1 cellular context compared by ENCODE assay signal in the genomic region with DNA sequence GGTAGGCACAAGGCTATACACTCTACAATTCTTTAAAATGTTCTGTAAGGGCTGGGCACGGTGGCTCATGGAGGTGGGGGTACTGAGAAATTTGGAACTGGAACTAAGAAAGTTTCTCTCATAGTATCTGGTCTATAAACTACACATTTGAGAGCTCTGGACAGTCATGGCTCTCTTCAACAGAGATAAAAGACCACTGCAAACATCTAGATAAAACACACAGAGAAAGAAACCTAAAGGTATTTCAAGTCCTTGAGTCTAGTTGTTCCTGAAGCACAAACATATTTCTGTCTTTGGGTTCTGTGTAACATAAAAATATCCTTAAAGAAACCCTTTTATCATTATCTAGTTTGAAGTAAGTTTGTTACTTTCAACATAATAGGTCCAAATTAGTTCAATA.
A peak's percentile ranks its signal among the peaks of the same experiment; 100 is the strongest.
TF ChIP-seq lines count a peak whose summit lies in the region.

No MANE protein-coding gene starts in this region.

TF ChIP-seq in K562, 482 proteins besides CTCF, POLR2A, EP300 and RAD21 (continued from another document and continues in another):
- TF ChIP-seq ZNF609 (CRISPR knock-in tag; IDR thresholded peaks at IDR 0.05; ENCODE audit: borderline replicate concordance) (no peak), NEUROD1 (IDR thresholded peaks at IDR 0.05; ENCODE audit: borderline replicate concordance, low read depth, low read length, partially characterized antibody) (no peak), TEAD2 (tag; IDR thresholded peaks at IDR 0.05) (no peak), SRSF3 (IDR thresholded peaks at IDR 0.05; ENCODE audit: insufficient read depth, low read length) (no peak), ZNF766 (CRISPR knock-in tag; conservative IDR thresholded peaks at IDR 0.05) (peak; percentile 76; the same call in 1 of the 2 replicates), XRCC5 (IDR thresholded peaks at IDR 0.05; ENCODE audit: low read depth, low read length) (no peak), FOSL1 (tag; conservative IDR thresholded peaks at IDR 0.05) (peak; percentile 38; the same call in 1 of the 2 replicates), ZNF23 (CRISPR knock-in tag; IDR thresholded peaks at IDR 0.05) (no peak), POLR3G (IDR thresholded peaks at IDR 0.05; ENCODE audit: extremely low read depth, insufficient read length, insufficient replicate concordance) (no peak), ZNF584 (CRISPR knock-in tag; IDR thresholded peaks at IDR 0.05; ENCODE audit: low read depth) (no peak), POU5F1 (IDR thresholded peaks at IDR 0.05; ENCODE audit: borderline replicate concordance, low read depth, low read length, partially characterized antibody) (no peak), SMARCE1 (IDR thresholded peaks at IDR 0.05) (peak; percentile 70), TCF3 (CRISPR knock-in tag; IDR thresholded peaks at IDR 0.05) (peak; percentile 74), ZNF395 (CRISPR knock-in tag; IDR thresholded peaks at IDR 0.05) (peak; percentile 40; the same call in 1 of the 2 replicates), SAFB2 (IDR thresholded peaks at IDR 0.05; ENCODE audit: borderline replicate concordance, low read depth, low read length, severe bottlenecking) (no peak), TAF1 (IDR thresholded peaks at IDR 0.05; ENCODE audit: control insufficient read depth, extremely low read depth, insufficient read depth, low read length, severe bottlenecking) (no peak), C11orf30 (IDR thresholded peaks at IDR 0.05; ENCODE audit: low read depth) (no peak), SMARCB1 (IDR thresholded peaks at IDR 0.05; ENCODE audit: insufficient read length, low read depth) (no peak), ZNF197 (CRISPR knock-in tag; IDR thresholded peaks at IDR 0.05; ENCODE audit: low read depth) (peak; percentile 57; the same call in 1 of the 2 replicates), NONO (IDR thresholded peaks at IDR 0.05; ENCODE audit: low read depth in 2 of 2, low read length in 1 of 2) (no peak), MLX (CRISPR knock-in tag; conservative IDR thresholded peaks at IDR 0.05) (no peak), CBX8 (IDR thresholded peaks at IDR 0.05; ENCODE audit: borderline replicate concordance, extremely low read depth, low read depth, low read length, poor library complexity, severe bottlenecking) (no peak), SMAD4 (CRISPR knock-in tag; conservative IDR thresholded peaks at IDR 0.05) (peak; percentile 11; the same call in 1 of the 2 replicates), TEAD4 (IDR thresholded peaks at IDR 0.05; ENCODE audit: low read length) (peak; percentile 77), TEAD4 (CRISPR knock-in tag; IDR thresholded peaks at IDR 0.05; ENCODE audit: borderline replicate concordance) (no peak), THRB (CRISPR knock-in tag; conservative IDR thresholded peaks at IDR 0.05) (no peak), ZNF707 (CRISPR knock-in tag; conservative IDR thresholded peaks at IDR 0.05) (no peak), KDM2B (CRISPR knock-in tag; IDR thresholded peaks at IDR 0.05) (no peak), ELF1 (tag; IDR thresholded peaks at IDR 0.05) (no peak), CBFA2T2 (conservative IDR thresholded peaks at IDR 0.05) (peak; percentile 72), ZNF696 (CRISPR knock-in tag; conservative IDR thresholded peaks at IDR 0.05) (no peak), NFIX (CRISPR knock-in tag; IDR thresholded peaks at IDR 0.05; ENCODE audit: low read depth) (no peak), PPARD (CRISPR knock-in tag; IDR thresholded peaks at IDR 0.05) (no peak), ZNF165 (CRISPR knock-in tag; IDR thresholded peaks at IDR 0.05; ENCODE audit: borderline replicate concordance) (no peak), ZFP30 (CRISPR knock-in tag; IDR thresholded peaks at IDR 0.05; ENCODE audit: borderline replicate concordance) (no peak), MYNN (IDR thresholded peaks at IDR 0.05) (0 out of 2 replicates have a peak, but pooled peaks have one; percentile 24), MYNN (CRISPR knock-in tag; IDR thresholded peaks at IDR 0.05) (no peak), ZBTB43 (CRISPR knock-in tag; IDR thresholded peaks at IDR 0.05) (no peak), YBX1 (IDR thresholded peaks at IDR 0.05) (no peak), TFE3 (CRISPR knock-in tag; IDR thresholded peaks at IDR 0.05) (no peak), MAFF (IDR thresholded peaks at IDR 0.05; ENCODE audit: low read length) (no peak), YY1 (IDR thresholded peaks at IDR 0.05; ENCODE audit: borderline replicate concordance in 1 of 3, control insufficient read depth in 1 of 3, extremely low read depth in 1 of 3, insufficient read depth in 3 of 3, insufficient read length in 1 of 3, insufficient replicate concordance in 2 of 3, low read depth in 1 of 3, low read length in 2 of 3) (no peak), ZNF780A (CRISPR knock-in tag; IDR thresholded peaks at IDR 0.05) (no peak), ZBTB26 (CRISPR knock-in tag; IDR thresholded peaks at IDR 0.05) (no peak), ZNF274 (IDR thresholded peaks at IDR 0.05; ENCODE audit: borderline replicate concordance, low read depth, low read length) (no peak), ZNF224 (CRISPR knock-in tag; IDR thresholded peaks at IDR 0.05) (no peak), ZSCAN32 (CRISPR knock-in tag; IDR thresholded peaks at IDR 0.05) (no peak), JUNB (CRISPR knock-in tag; conservative IDR thresholded peaks at IDR 0.05) (no peak), TAF9B (IDR thresholded peaks at IDR 0.05; ENCODE audit: partially characterized antibody) (no peak), ZNF12 (CRISPR knock-in tag; IDR thresholded peaks at IDR 0.05) (no peak), MED1 (CRISPR knock-in tag; IDR thresholded peaks at IDR 0.05; ENCODE audit: borderline replicate concordance) (no peak)
- TF ChIP-seq, protein P1, sequence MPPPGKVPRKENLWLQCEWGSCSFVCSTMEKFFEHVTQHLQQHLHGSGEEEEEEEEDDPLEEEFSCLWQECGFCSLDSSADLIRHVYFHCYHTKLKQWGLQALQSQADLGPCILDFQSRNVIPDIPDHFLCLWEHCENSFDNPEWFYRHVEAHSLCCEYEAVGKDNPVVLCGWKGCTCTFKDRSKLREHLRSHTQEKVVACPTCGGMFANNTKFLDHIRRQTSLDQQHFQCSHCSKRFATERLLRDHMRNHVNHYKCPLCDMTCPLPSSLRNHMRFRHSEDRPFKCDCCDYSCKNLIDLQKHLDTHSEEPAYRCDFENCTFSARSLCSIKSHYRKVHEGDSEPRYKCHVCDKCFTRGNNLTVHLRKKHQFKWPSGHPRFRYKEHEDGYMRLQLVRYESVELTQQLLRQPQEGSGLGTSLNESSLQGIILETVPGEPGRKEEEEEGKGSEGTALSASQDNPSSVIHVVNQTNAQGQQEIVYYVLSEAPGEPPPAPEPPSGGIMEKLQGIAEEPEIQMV (tag; conservative IDR thresholded peaks at IDR 0.05; ENCODE audit: low read depth) = no peak
- TF ChIP-seq, protein P2, sequence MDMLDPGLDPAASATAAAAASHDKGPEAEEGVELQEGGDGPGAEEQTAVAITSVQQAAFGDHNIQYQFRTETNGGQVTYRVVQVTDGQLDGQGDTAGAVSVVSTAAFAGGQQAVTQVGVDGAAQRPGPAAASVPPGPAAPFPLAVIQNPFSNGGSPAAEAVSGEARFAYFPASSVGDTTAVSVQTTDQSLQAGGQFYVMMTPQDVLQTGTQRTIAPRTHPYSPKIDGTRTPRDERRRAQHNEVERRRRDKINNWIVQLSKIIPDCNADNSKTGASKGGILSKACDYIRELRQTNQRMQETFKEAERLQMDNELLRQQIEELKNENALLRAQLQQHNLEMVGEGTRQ (CRISPR knock-in tag; IDR thresholded peaks at IDR 0.05) = no peak
